ENCODE assay signal across 1 cellular context in the genomic region with DNA sequence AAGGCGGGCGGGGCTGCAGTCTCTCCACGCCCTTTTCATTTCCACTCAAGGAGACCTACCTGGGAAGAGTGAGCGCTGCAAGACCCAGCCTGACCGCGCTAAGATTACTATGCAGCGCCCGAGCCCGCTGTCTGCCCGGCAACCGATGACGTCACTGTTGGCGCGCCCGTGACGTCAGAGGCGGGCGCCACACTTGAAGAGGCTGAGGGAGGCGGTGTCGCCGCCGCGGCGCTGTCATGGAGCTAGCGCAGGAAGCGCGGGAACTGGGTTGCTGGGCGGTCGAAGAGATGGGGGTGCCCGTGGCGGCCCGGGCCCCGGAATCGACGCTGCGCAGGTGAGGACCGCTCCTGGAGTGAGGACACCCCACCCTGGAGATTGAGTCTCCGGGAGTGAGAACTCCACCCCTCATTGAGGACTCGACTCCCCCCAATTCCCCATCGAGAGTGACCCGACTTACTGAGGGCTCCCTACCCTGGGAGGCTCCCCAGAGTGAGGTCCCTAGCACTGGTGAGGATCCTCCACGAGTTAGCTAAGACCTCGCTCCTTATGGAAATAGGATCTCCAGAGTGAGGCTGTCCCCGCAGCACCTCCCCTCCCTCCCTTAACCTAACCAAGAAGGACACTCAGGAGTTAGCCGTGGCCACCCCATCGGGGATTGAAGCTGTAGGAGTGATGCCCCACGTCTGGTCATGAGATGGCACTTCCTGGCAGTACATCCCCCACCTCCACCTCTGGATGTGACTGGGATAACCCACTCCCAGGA.
TF ChIP-seq lines count a peak whose summit lies in the region.

A gene with protein sequence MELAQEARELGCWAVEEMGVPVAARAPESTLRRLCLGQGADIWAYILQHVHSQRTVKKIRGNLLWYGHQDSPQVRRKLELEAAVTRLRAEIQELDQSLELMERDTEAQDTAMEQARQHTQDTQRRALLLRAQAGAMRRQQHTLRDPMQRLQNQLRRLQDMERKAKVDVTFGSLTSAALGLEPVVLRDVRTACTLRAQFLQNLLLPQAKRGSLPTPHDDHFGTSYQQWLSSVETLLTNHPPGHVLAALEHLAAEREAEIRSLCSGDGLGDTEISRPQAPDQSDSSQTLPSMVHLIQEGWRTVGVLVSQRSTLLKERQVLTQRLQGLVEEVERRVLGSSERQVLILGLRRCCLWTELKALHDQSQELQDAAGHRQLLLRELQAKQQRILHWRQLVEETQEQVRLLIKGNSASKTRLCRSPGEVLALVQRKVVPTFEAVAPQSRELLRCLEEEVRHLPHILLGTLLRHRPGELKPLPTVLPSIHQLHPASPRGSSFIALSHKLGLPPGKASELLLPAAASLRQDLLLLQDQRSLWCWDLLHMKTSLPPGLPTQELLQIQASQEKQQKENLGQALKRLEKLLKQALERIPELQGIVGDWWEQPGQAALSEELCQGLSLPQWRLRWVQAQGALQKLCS (plus strand): TSS at position 177 of the 763 bp plus-strand sequence. CDS start 60 bp downstream, at position 237.

TF ChIP-seq in A549, 52 proteins besides CTCF, POLR2A, EP300 and RAD21 (continued from another document):
- TF ChIP-seq, protein P1, sequence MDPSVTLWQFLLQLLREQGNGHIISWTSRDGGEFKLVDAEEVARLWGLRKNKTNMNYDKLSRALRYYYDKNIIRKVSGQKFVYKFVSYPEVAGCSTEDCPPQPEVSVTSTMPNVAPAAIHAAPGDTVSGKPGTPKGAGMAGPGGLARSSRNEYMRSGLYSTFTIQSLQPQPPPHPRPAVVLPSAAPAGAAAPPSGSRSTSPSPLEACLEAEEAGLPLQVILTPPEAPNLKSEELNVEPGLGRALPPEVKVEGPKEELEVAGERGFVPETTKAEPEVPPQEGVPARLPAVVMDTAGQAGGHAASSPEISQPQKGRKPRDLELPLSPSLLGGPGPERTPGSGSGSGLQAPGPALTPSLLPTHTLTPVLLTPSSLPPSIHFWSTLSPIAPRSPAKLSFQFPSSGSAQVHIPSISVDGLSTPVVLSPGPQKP (IDR thresholded peaks at IDR 0.05; ENCODE audit: low read depth, low read length), result no peak
- TF ChIP-seq CEBPB (IDR thresholded peaks at IDR 0.05) (no peak), HOXA7 (CRISPR knock-in tag; IDR thresholded peaks at IDR 0.05) (no peak), SREBF2 (IDR thresholded peaks at IDR 0.05) (no peak), CBX2 (IDR thresholded peaks at IDR 0.05; ENCODE audit: borderline replicate concordance, low read depth) (no peak), TP53 (CRISPR knock-in tag; IDR thresholded peaks at IDR 0.05) (no peak), GATA3 (IDR thresholded peaks at IDR 0.05; ENCODE audit: borderline replicate concordance) (no peak), PHF8 (IDR thresholded peaks at IDR 0.05; ENCODE audit: borderline replicate concordance, low read depth) (peak; percentile 77; the same call in 1 of the 2 replicates), NFE2L2 (conservative IDR thresholded peaks at IDR 0.05; ENCODE audit: low read length) (no peak; the same call in 1 of the 2 replicates), SMC3 (IDR thresholded peaks at IDR 0.05) (0 out of 3 replicates have a peak, but pooled peaks have one; percentile 5), CBX8 (IDR thresholded peaks at IDR 0.05) (no peak), EHMT2 (IDR thresholded peaks at IDR 0.05; ENCODE audit: low read depth) (no peak), JUN (IDR thresholded peaks at IDR 0.05) (peak in 1 of 2 experiments; percentile 86; a peak in 3 of 5 replicates), RCOR1 (IDR thresholded peaks at IDR 0.05; ENCODE audit: low read depth, low read length) (no peak), ZNF302 (CRISPR knock-in tag; IDR thresholded peaks at IDR 0.05) (no peak), CHD2 (IDR thresholded peaks at IDR 0.05; ENCODE audit: low read length, partially characterized antibody) (no peak), MYC (IDR thresholded peaks at IDR 0.05; ENCODE audit: borderline replicate concordance, low read length) (peak; percentile 22; the same call in 1 of the 2 replicates), HOXB13 (CRISPR knock-in tag; IDR thresholded peaks at IDR 0.05; ENCODE audit: low read depth) (no peak), FOXS1 (CRISPR knock-in tag; IDR thresholded peaks at IDR 0.05) (no peak), ZSCAN20 (CRISPR knock-in tag; IDR thresholded peaks at IDR 0.05) (no peak), RARB (CRISPR knock-in tag; IDR thresholded peaks at IDR 0.05) (no peak), MAFK (IDR thresholded peaks at IDR 0.05; ENCODE audit: partially characterized antibody) (no peak), EHF (CRISPR knock-in tag; IDR thresholded peaks at IDR 0.05) (no peak), ZFP36 (IDR thresholded peaks at IDR 0.05; ENCODE audit: borderline replicate concordance, partially characterized antibody) (no peak), ESRRA (IDR thresholded peaks at IDR 0.05; ENCODE audit: borderline replicate concordance, low read length) (no peak; the same call in 1 of the 2 replicates), NR3C1 (IDR thresholded peaks at IDR 0.05) (no peak), FOSL2 (IDR thresholded peaks at IDR 0.05) (no peak), FOSL2 (CRISPR knock-in tag; IDR thresholded peaks at IDR 0.05) (peak; percentile 99), KDM1A (IDR thresholded peaks at IDR 0.05; ENCODE audit: low read depth) (no peak), CHD4 (IDR thresholded peaks at IDR 0.05; ENCODE audit: borderline replicate concordance) (no peak), FOSB (CRISPR knock-in tag; IDR thresholded peaks at IDR 0.05) (no peak), KDM5A (IDR thresholded peaks at IDR 0.05) (peak; percentile 78), RFX5 (IDR thresholded peaks at IDR 0.05) (peak; percentile 100), MAZ (IDR thresholded peaks at IDR 0.05; ENCODE audit: borderline replicate concordance, low read depth, low read length) (no peak; the same call in 1 of the 2 replicates), HOXB5 (CRISPR knock-in tag; IDR thresholded peaks at IDR 0.05) (peak; percentile 56; the same call in 1 of the 2 replicates), BHLHE40 (IDR thresholded peaks at IDR 0.05; ENCODE audit: low read depth, low read length) (no peak), POLR2AphosphoS2 (conservative IDR thresholded peaks at IDR 0.05; ENCODE audit: low read length) (no peak), HEYL (CRISPR knock-in tag; IDR thresholded peaks at IDR 0.05) (no peak), ZC3H11A (IDR thresholded peaks at IDR 0.05) (no peak)
- TF ChIP-seq, protein P2, sequence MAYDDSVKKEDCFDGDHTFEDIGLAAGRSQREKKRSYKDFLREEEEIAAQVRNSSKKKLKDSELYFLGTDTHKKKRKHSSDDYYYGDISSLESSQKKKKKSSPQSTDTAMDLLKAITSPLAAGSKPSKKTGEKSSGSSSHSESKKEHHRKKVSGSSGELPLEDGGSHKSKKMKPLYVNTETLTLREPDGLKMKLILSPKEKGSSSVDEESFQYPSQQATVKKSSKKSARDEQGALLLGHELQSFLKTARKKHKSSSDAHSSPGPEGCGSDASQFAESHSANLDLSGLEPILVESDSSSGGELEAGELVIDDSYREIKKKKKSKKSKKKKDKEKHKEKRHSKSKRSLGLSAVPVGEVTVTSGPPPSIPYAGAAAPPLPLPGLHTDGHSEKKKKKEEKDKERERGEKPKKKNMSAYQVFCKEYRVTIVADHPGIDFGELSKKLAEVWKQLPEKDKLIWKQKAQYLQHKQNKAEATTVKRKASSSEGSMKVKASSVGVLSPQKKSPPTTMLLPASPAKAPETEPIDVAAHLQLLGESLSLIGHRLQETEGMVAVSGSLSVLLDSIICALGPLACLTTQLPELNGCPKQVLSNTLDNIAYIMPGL (CRISPR knock-in tag; IDR thresholded peaks at IDR 0.05; ENCODE audit: borderline replicate concordance), result no peak
- TF ChIP-seq, protein P3, sequence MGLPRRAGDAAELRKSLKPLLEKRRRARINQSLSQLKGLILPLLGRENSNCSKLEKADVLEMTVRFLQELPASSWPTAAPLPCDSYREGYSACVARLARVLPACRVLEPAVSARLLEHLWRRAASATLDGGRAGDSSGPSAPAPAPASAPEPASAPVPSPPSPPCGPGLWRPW (IDR thresholded peaks at IDR 0.05), result no peak
- TF ChIP-seq, protein P4, sequence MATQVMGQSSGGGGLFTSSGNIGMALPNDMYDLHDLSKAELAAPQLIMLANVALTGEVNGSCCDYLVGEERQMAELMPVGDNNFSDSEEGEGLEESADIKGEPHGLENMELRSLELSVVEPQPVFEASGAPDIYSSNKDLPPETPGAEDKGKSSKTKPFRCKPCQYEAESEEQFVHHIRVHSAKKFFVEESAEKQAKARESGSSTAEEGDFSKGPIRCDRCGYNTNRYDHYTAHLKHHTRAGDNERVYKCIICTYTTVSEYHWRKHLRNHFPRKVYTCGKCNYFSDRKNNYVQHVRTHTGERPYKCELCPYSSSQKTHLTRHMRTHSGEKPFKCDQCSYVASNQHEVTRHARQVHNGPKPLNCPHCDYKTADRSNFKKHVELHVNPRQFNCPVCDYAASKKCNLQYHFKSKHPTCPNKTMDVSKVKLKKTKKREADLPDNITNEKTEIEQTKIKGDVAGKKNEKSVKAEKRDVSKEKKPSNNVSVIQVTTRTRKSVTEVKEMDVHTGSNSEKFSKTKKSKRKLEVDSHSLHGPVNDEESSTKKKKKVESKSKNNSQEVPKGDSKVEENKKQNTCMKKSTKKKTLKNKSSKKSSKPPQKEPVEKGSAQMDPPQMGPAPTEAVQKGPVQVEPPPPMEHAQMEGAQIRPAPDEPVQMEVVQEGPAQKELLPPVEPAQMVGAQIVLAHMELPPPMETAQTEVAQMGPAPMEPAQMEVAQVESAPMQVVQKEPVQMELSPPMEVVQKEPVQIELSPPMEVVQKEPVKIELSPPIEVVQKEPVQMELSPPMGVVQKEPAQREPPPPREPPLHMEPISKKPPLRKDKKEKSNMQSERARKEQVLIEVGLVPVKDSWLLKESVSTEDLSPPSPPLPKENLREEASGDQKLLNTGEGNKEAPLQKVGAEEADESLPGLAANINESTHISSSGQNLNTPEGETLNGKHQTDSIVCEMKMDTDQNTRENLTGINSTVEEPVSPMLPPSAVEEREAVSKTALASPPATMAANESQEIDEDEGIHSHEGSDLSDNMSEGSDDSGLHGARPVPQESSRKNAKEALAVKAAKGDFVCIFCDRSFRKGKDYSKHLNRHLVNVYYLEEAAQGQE (IDR thresholded peaks at IDR 0.05), result peak; percentile 32; the same call in 1 of the 2 replicates
- TF ChIP-seq, protein P5, sequence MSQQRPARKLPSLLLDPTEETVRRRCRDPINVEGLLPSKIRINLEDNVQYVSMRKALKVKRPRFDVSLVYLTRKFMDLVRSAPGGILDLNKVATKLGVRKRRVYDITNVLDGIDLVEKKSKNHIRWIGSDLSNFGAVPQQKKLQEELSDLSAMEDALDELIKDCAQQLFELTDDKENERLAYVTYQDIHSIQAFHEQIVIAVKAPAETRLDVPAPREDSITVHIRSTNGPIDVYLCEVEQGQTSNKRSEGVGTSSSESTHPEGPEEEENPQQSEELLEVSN (IDR thresholded peaks at IDR 0.05; ENCODE audit: borderline replicate concordance, low read depth), result peak; percentile 98
- TF ChIP-seq, protein P6, sequence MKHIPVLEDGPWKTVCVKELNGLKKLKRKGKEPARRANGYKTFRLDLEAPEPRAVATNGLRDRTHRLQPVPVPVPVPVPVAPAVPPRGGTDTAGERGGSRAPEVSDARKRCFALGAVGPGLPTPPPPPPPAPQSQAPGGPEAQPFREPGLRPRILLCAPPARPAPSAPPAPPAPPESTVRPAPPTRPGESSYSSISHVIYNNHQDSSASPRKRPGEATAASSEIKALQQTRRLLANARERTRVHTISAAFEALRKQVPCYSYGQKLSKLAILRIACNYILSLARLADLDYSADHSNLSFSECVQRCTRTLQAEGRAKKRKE (CRISPR knock-in tag; IDR thresholded peaks at IDR 0.05; ENCODE audit: low read depth), result no peak
- TF ChIP-seq, protein P7, sequence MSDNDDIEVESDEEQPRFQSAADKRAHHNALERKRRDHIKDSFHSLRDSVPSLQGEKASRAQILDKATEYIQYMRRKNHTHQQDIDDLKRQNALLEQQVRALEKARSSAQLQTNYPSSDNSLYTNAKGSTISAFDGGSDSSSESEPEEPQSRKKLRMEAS (IDR thresholded peaks at IDR 0.05), result peak; percentile 97
- TF ChIP-seq, protein P8, sequence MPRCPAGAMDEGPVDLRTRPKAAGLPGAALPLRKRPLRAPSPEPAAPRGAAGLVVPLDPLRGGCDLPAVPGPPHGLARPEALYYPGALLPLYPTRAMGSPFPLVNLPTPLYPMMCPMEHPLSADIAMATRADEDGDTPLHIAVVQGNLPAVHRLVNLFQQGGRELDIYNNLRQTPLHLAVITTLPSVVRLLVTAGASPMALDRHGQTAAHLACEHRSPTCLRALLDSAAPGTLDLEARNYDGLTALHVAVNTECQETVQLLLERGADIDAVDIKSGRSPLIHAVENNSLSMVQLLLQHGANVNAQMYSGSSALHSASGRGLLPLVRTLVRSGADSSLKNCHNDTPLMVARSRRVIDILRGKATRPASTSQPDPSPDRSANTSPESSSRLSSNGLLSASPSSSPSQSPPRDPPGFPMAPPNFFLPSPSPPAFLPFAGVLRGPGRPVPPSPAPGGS (IDR thresholded peaks at IDR 0.05), result no peak
